23 cellular contexts compared by ENCODE assay signal in the genomic region with DNA sequence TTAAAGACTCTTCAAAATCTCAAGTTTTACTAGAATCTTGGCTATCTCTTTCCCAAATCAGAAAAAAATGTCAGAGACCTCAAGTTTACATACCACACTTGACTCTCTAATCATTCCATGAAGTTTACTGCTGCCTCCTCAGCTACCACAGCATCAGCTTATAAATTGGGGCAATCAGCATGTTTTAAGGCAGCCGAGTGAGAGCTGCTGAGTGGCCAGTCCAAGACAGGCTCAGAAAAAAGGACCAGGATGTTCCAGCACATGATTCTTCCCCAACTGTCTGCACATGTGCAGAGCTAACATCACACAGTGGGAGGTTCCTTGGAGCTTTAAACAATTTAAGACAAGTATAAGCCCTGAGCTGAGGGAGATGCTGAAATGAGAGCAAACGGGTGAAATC.
A peak's percentile ranks its signal among the peaks of the same experiment; 100 is the strongest.
DNase-seq lines count a peak whose midpoint lies in the region; ATAC-seq and TF ChIP-seq lines count a peak whose summit lies in the region.
"Had no signal": no experiment of that assay in that cellular context is flagged by ENCODE, and none has a peak within 500 bp of the region (broad histone marks: within the 10 kb centered on the region; RNA-seq: fewer than 3 reads in every experiment).

No MANE protein-coding gene starts in this region.

- H3K9me3 ChIP-seq in Panc1 (ENCODE audit: control insufficient read depth, insufficient read depth, low read depth, low read length) = no peaks in the 10 kb centered on the region
- H3K9me3 ChIP-seq: MG63 had no signal

- H3K4me3 ChIP-seq in Panc1 (ENCODE audit: low read depth in 2 of 2, low read length in 2 of 2) = no peak overlapping the region
- H3K4me3 ChIP-seq in choroid plexus epithelial cell (ENCODE audit: low read depth, low read length) = no peak overlapping the region
- H3K4me3 ChIP-seq: GM12878, MG63 had no signal

- no peak for ATAC-seq in Panc1
- ATAC-seq: GM12878 had no signal

- DNase-seq in AG20443 (ENCODE audit: low spot score) (peak; percentile 33), Panc1 (ENCODE audit: low read depth, low spot score) (no peak), choroid plexus epithelial cell (ENCODE audit: low read depth) (peak; percentile 73), islet precursor cell (peak; percentile 51), NCI-H1048 (lab: John Stamatoyannopoulos, UW) (no peak), NCI-H226 (no peak), SKM-1 treated with dmso at 0.1 percent for 144 hours (lab: John Stamatoyannopoulos, UW; ENCODE audit: unreplicated experiment) (no peak)
- no peak for DNase-seq in activated effector memory CD4-positive, alpha-beta T cell treated with anti-CD3 and anti-CD28 coated beads, Interleukin-2, amount 50 U/mL, for 16 hours
- DNase-seq: C1 segment of cervical spinal cord; CD4-positive, alpha-beta memory T cell; COR-L47; DMS53; GDM1; H7; KBM-7; MG63; NCI-H2029; NCI-H446 treated with DMSO at 0.1 percent for 48 hours; NCI-H526; NCI-H82; SHP77 had no signal

- CTCF ChIA-PET in Panc1 (lab: Charles Lee) = interaction anchor here (0.6 kb wide), 1 partner anchor 101 kb away, joined by 6 read pairs; no protein-coding TSS in a partner anchor

- in situ Hi-C loops in Panc1 (cut with HindIII; ENCODE audit: low pct_unique_long_range_greater_than_20kb, low sequenced_read_pairs) = loop anchor here (10.0 kb wide), 1 partner anchor 227 kb away; no protein-coding TSS in a partner anchor

- peak overlapping the region; percentile 79; the same call in 1 of the 2 replicates for H3K27ac ChIP-seq in Panc1 (ENCODE audit: low read length)
- H3K27ac ChIP-seq: RWPE1 had no signal

- TF ChIP-seq CTCF in Panc1 (IDR thresholded peaks at IDR 0.05) (no peak), choroid plexus epithelial cell (conservative IDR thresholded peaks at IDR 0.05; ENCODE audit: low read depth, low read length) (no peak)

- BruUV-seq in Panc1 (replicated peaks; lab: Mats Ljungman, UMichigan) = no TSS peak

- intact Hi-C loops in Panc1 (cut with micrococcal nuclease; ENCODE audit: unreplicated experiment) = loop anchor here (5.0 to 10.0 kb wide), 3 partner anchors 83 to 229 kb away; a partner anchor contains a TSS

- no peaks in the 10 kb centered on the region for H3K27me3 ChIP-seq in Panc1 (ENCODE audit: control insufficient read depth, insufficient read depth, low read length)
- H3K27me3 ChIP-seq: MG63 had no signal

- H3K36me3 ChIP-seq in Panc1 (ENCODE audit: control insufficient read depth, insufficient read depth, low read length) = no peaks in the 10 kb centered on the region
- H3K36me3 ChIP-seq: MG63 had no signal

- POLR2A ChIA-PET in Panc1 (lab: Charles Lee) = no interaction called here

- peaks cover 6% of the 10 kb centered on the region for H3K4me1 ChIP-seq in Panc1 (ENCODE audit: control insufficient read depth, insufficient read depth, low read length)

Comparison
In these comparisons a context has a peak if more than half of its experiments do, and no peak if none do; other contexts are left out.
1. DNase-seq: peak in AG20443 (single experiment), choroid plexus epithelial cell (single experiment) and islet precursor cell (single experiment); none in Panc1 (single experiment), activated effector memory CD4-positive, alpha-beta T cell treated with anti-CD3 and anti-CD28 coated beads, Interleukin-2, amount 50 U/mL, for 16 hours (single experiment), NCI-H1048 (single experiment), NCI-H226 (single experiment) and SKM-1 treated with dmso at 0.1 percent for 144 hours (single experiment).